Comparison of ENCODE assay signal across 32 cellular contexts in genomic region chr4:55512922-55513571, GRCh38.
"Had no signal": no experiment of that assay in that cellular context is flagged by ENCODE, and none has a peak within 500 bp of the region (broad histone marks: within the 10 kb centered on the region; RNA-seq: fewer than 3 reads in every experiment).

No MANE protein-coding gene starts in this region.

- H3K4me3 ChIP-seq: body of pancreas, cardiac muscle cell, coronary artery, esophagus squamous epithelium, gastrocnemius medialis, hepatocyte, pancreas, prostate gland, sigmoid colon, smooth muscle cell, stomach, thyroid gland, upper lobe of left lung, vagina had no signal

- DNase-seq: activated B cell treated with CpG ODN at 0.5 μM for 24 hours; activated CD4-positive, alpha-beta T cell treated with anti-CD3 and anti-CD28 coated beads, Interleukin-2, amount 50 U/mL, for 1 hour; activated CD8-positive, alpha-beta T cell treated with anti-CD3 and anti-CD28 coated beads for 36 hours; activated naive CD4-positive, alpha-beta T cell; activated T-cell treated with anti-CD3 and anti-CD28 coated beads, Interleukin-2, amount 50 U/mL, for 48 hours; anterior cingulate cortex; body of pancreas; esophagus squamous epithelium; gastrocnemius medialis; glutamatergic neuron; left colon; mammary epithelial cell; midbrain; naive thymus-derived CD8-positive, alpha-beta T cell; nucleus accumbens; pancreas; retina; sigmoid colon; stimulated activated CD4-positive, alpha-beta T cell treated with anti-CD3 and anti-CD28 coated beads, Interleukin-1b, Interleukin-23, amount 100 ng/mL, for 48 hours; stimulated activated CD4-positive, alpha-beta T cell treated with anti-CD3 and anti-CD28 coated beads, Interleukin-4, amount 100 ng/mL, for 4 hours; stimulated activated CD8-positive, alpha-beta memory T cell treated with anti-CD3 and anti-CD28 coated beads, Interleukin-4, amount 100 ng/mL, for 48 hours; stomach; thyroid gland; upper lobe of left lung had no signal

- ATAC-seq: activated CD8-positive, alpha-beta T cell treated with anti-CD3 and anti-CD28 coated beads for 36 hours; activated naive CD4-positive, alpha-beta T cell treated with anti-CD3 and anti-CD28 coated beads, Interleukin-2, amount 50 U/mL, for 72 hours; body of pancreas; gastrocnemius medialis; left colon; naive thymus-derived CD8-positive, alpha-beta T cell; pancreas; stimulated activated memory B cell treated with anti-CD40 and anti-IgM and Interleukin-4, amounts not matched to agents 10 μg/mL and 1 μg/mL and 100 μg/mL, for 72 hours had no signal
